ENCODE assay signal across 8 cellular contexts in genomic region chr1:170664283-170664827, GRCh38. TPM values are rescaled to one million over a fixed set of nuclear protein-coding genes. Genes with fewer than 3 reads are reported as not detected.
A peak's percentile ranks its signal among the peaks of the same experiment; 100 is the strongest.
DNase-seq lines count a peak whose midpoint lies in the region; ATAC-seq and TF ChIP-seq lines count a peak whose summit lies in the region.

No MANE protein-coding gene starts in this region.

- H3K9me3 ChIP-seq in ovary (no peaks in the 10 kb centered on the region), HAP-1 (no peaks in the 10 kb centered on the region)

- TF ChIP-seq EP300 in ovary (IDR thresholded peaks at IDR 0.05) = no peak

- peak; percentile 36 for DNase-seq in EL
- DNase-seq in RPMI8226 = peak; percentile 15
- no peak for DNase-seq in foreskin keratinocyte
- peak in 3 of 5 donors; percentile 33 to 69 (median 68) for DNase-seq in ovary
- no peak for DNase-seq in activated gamma-delta T cell (lab: John Stamatoyannopoulos, UW)
- DNase-seq in HAP-1 (ENCODE audit: low spot score in 2 of 2) = no peak

- WGBS in ovary, 3 donors = 0 to 1% (median 0%) methylated on average over 37 to 42 of the region's 42 CpGs

- peaks cover 71% of the 10 kb centered on the region for H3K27me3 ChIP-seq in foreskin keratinocyte
- H3K27me3 ChIP-seq in ovary = no peaks in the 10 kb centered on the region
- H3K27me3 ChIP-seq in HAP-1 (ENCODE audit: low read depth) = no peaks in the 10 kb centered on the region

- intact Hi-C loops in ovary (cut with DNase I) = loop anchor here in 3 of 4 donors (2.0 to 10.0 kb wide), 6 partner anchors 80 to 450 kb away; partner anchors contain the start of gene GORAB (in 1 of the 3)

- TF ChIP-seq CTCF in foreskin keratinocyte (conservative IDR thresholded peaks at IDR 0.05) = no peak
- TF ChIP-seq CTCF in ovary (IDR thresholded peaks at IDR 0.05) = no peak

- H3K4me3 ChIP-seq in ovary (peak overlapping the region; percentile 78), HAP-1 (no peak overlapping the region)

- H3K27ac ChIP-seq in foreskin keratinocyte (no peak overlapping the region), ovary (peak overlapping the region; percentile 85 to 97)

- H3K4me1 ChIP-seq in foreskin keratinocyte = no peaks in the 10 kb centered on the region
- peaks cover 2% of the 10 kb centered on the region for H3K4me1 ChIP-seq in ovary (ENCODE audit: insufficient read depth)
- peaks cover 13% of the 10 kb centered on the region for H3K4me1 ChIP-seq in HAP-1

- no peak for TF ChIP-seq POLR2A in ovary (IDR thresholded peaks at IDR 0.05)

- H3K36me3 ChIP-seq in ovary = no peaks in the 10 kb centered on the region
- no peaks in the 10 kb centered on the region for H3K36me3 ChIP-seq in HAP-1 (replicated peaks)

- ATAC-seq in foreskin keratinocyte = peak; percentile 37
- no peak for ATAC-seq in HG03521 (IDR thresholded peaks at IDR 0.05; ENCODE audit: unreplicated experiment)
- no peak for ATAC-seq in HG02588 (IDR thresholded peaks at IDR 0.05; ENCODE audit: unreplicated experiment)

- in situ Hi-C loops in HAP-1 (cut with MboI; ENCODE audit: low sequenced_read_pairs) = no loop called here

RNA-seq across cellular contexts. Expression of gene PRRX1, which starts 0.4 kb away (rescaled TPM):
- total RNA-seq in foreskin keratinocyte = 0.04 TPM in 1 of 2 replicates, not detected in the other
- not detected in 2 replicates for polyA plus RNA-seq in foreskin keratinocyte
- 10 to 100 TPM; 36.6 to 64.9 (median 60.8) TPM for total RNA-seq in ovary
- 10 to 100 TPM; 31.2 to 80.3 TPM for polyA plus RNA-seq in ovary

Comparison
In these comparisons a context has a peak if more than half of its experiments do, and no peak if none do; other contexts are left out.
1. DNase-seq: peak in EL (single experiment), RPMI8226 (single experiment) and ovary (3 of 5); none in foreskin keratinocyte (0 of 2), activated gamma-delta T cell (single experiment) and HAP-1 (0 of 2).
2. RNA of gene PRRX1, which starts 0.4 kb away (total RNA-seq): 36.6 to 64.9 TPM in ovary; 0.04 TPM in foreskin keratinocyte; every median in the first group is over 10 times any median in the second.